Comparison of ENCODE assay signal across 25 cellular contexts in genomic region chr10:21249435-21249834, GRCh38.
DNase-seq lines count a peak whose midpoint lies in the region; ATAC-seq, FAIRE-seq and TF ChIP-seq lines count a peak whose summit lies in the region.
"Had no signal": no experiment of that assay in that cellular context is flagged by ENCODE, and none has a peak within 500 bp of the region (broad histone marks: within the 10 kb centered on the region; RNA-seq: fewer than 3 reads in every experiment).

No MANE protein-coding gene starts in this region.

- H3K36me3 Mint-ChIP-seq in WTC11 = peaks cover 8% of the 10 kb centered on the region
- H3K36me3 Mint-ChIP-seq in activated T-helper 1 cell treated with anti-CD3 and anti-CD28 coated beads, Interleukin-12 subunit alpha, Interleukin-12 subunit beta, Interleukin-2, Interleukin-4 antibody, amounts not matched to agents 30 ng/mL and 10 ng/mL and 1 ng/mL, durations not matched to agents 14 hours and 24 hours and 36 hours (ENCODE audit: low read depth) = no peaks in the 10 kb centered on the region
- H3K36me3 Mint-ChIP-seq: CD4-positive, CD25-positive, alpha-beta regulatory T cell; CD8-positive, alpha-beta T cell had no signal

- POLR2A ChIA-PET in WTC11 (lab: Charles Lee) = no interaction called here

- H3K9me3 ChIP-seq in pancreas = no peaks in the 10 kb centered on the region
- H3K9me3 ChIP-seq: BLaER1 had no signal

- H3K27ac ChIP-seq in pancreas = no peak overlapping the region
- H3K27ac ChIP-seq: 22Rv1, BLaER1, C4-2B, GM23248 had no signal

- peaks cover 8% of the 10 kb centered on the region for H3K9me3 Mint-ChIP-seq in WTC11
- H3K9me3 Mint-ChIP-seq in activated T-helper 1 cell treated with anti-CD3 and anti-CD28 coated beads, Interleukin-12 subunit alpha, Interleukin-12 subunit beta, Interleukin-2, Interleukin-4 antibody, amounts not matched to agents 30 ng/mL and 10 ng/mL and 1 ng/mL, durations not matched to agents 14 hours and 24 hours and 36 hours = no peaks in the 10 kb centered on the region

- TF ChIP-seq CTCF in WTC11 (IDR thresholded peaks at IDR 0.05) (no peak), pancreas (IDR thresholded peaks at IDR 0.05) (no peak)

- 93% methylated on average over 1 of the region's 1 CpG for WGBS in pancreas, 2 donors

- ATAC-seq in WTC11 (no peak), pancreas (no peak), HG02884 (IDR thresholded peaks at IDR 0.05; ENCODE audit: unreplicated experiment) (no peak)
- ATAC-seq: CD8-positive, alpha-beta T cell; GM12878 had no signal

- no peaks in the 10 kb centered on the region for H3K27me3 Mint-ChIP-seq in WTC11 (ENCODE audit: low read depth)
- peaks cover 3% of the 10 kb centered on the region for H3K27me3 Mint-ChIP-seq in activated T-helper 1 cell treated with anti-CD3 and anti-CD28 coated beads, Interleukin-12 subunit alpha, Interleukin-12 subunit beta, Interleukin-2, Interleukin-4 antibody, amounts not matched to agents 30 ng/mL and 10 ng/mL and 1 ng/mL, durations not matched to agents 14 hours and 24 hours and 36 hours (ENCODE audit: insufficient read depth)
- H3K27me3 Mint-ChIP-seq: B cell had no signal

- H3K4me1 ChIP-seq in pancreas = no peaks in the 10 kb centered on the region
- H3K4me1 ChIP-seq: BLaER1, Caco-2 had no signal

- FAIRE-seq in G401.6 (lab: Jason Lieb, UNC) (peak; percentile 94), frontal cortex (lab: Jason Lieb, UNC) (peak; percentile 92), pancreas (lab: Jason Lieb, UNC) (peak; percentile 26)
- FAIRE-seq: A204.1, GM12878, GM19239, H1 had no signal

- H3K27me3 ChIP-seq in pancreas = no peaks in the 10 kb centered on the region
- H3K27me3 ChIP-seq: BLaER1 had no signal

- no peaks in the 10 kb centered on the region for H3K4me1 Mint-ChIP-seq in WTC11
- no peaks in the 10 kb centered on the region for H3K4me1 Mint-ChIP-seq in activated T-helper 1 cell treated with anti-CD3 and anti-CD28 coated beads, Interleukin-12 subunit alpha, Interleukin-12 subunit beta, Interleukin-2, Interleukin-4 antibody, amounts not matched to agents 30 ng/mL and 10 ng/mL and 1 ng/mL, durations not matched to agents 14 hours and 24 hours and 36 hours (ENCODE audit: low read depth)
- H3K4me1 Mint-ChIP-seq: B cell; CD4-positive, CD25-positive, alpha-beta regulatory T cell had no signal

- no peak overlapping the region for H3K4me3 ChIP-seq in pancreas
- H3K4me3 ChIP-seq: BLaER1, GM12878, GM23248 had no signal

- H3K27ac Mint-ChIP-seq in WTC11 = no peak overlapping the region
- H3K27ac Mint-ChIP-seq in activated T-helper 1 cell treated with anti-CD3 and anti-CD28 coated beads, Interleukin-12 subunit alpha, Interleukin-12 subunit beta, Interleukin-2, Interleukin-4 antibody, amounts not matched to agents 30 ng/mL and 10 ng/mL and 1 ng/mL, durations not matched to agents 14 hours and 24 hours and 36 hours = no peak overlapping the region
- H3K27ac Mint-ChIP-seq: B cell; CD4-positive, CD25-positive, alpha-beta regulatory T cell; CD8-positive, alpha-beta T cell had no signal

- no peaks in the 10 kb centered on the region for H3K36me3 ChIP-seq in pancreas
- H3K36me3 ChIP-seq: BLaER1 had no signal

- no peak overlapping the region for H3K4me3 Mint-ChIP-seq in WTC11
- no peak overlapping the region for H3K4me3 Mint-ChIP-seq in activated T-helper 1 cell treated with anti-CD3 and anti-CD28 coated beads, Interleukin-12 subunit alpha, Interleukin-12 subunit beta, Interleukin-2, Interleukin-4 antibody, amounts not matched to agents 30 ng/mL and 10 ng/mL and 1 ng/mL, durations not matched to agents 14 hours and 24 hours and 36 hours
- H3K4me3 Mint-ChIP-seq: B cell; CD4-positive, CD25-positive, alpha-beta regulatory T cell; CD8-positive, alpha-beta T cell had no signal

- intact Hi-C loops in pancreas (cut with DNase I) = no loop called here
- intact Hi-C loops in activated T-helper 1 cell treated with anti-CD3 and anti-CD28 coated beads, Interleukin-12 subunit alpha, Interleukin-12 subunit beta, Interleukin-2, Interleukin-4 antibody, amounts not matched to agents 30 ng/mL and 10 ng/mL and 1 ng/mL, durations not matched to agents 14 hours and 24 hours and 36 hours (cut with micrococcal nuclease) = no loop called here

- DNase-seq in WTC11 (ENCODE audit: low spot score) = no peak
- no peak for DNase-seq in frontal cortex (ENCODE audit: low spot score in 2 of 2)
- no peak for DNase-seq in pancreas
- no peak for DNase-seq in activated CD4-positive, alpha-beta T cell treated with anti-CD3 and anti-CD28 coated beads, Interleukin-2, amount 50 U/mL, for 4 hours
- DNase-seq in NOMO-1 treated with dmso at 0.1 percent for 144 hours (lab: John Stamatoyannopoulos, UW; ENCODE audit: unreplicated experiment) = no peak
- no peak for DNase-seq in activated T-helper 1 cell treated with anti-CD3 and anti-CD28 coated beads, Interleukin-12 subunit alpha, Interleukin-12 subunit beta, Interleukin-2, Interleukin-4 antibody, amounts not matched to agents 30 ng/mL and 10 ng/mL and 1 ng/mL, durations not matched to agents 14 hours and 24 hours and 36 hours (ENCODE audit: low spot score)
- DNase-seq: Caco-2; CD4-positive, CD25-positive, alpha-beta regulatory T cell; CD8-positive, alpha-beta T cell; DMS153; DND-41; GDM1; GM23248; H7; HCEC 1CT had no signal

- CTCF ChIA-PET in WTC11 (lab: Charles Lee) = interaction anchor here (1.2 kb wide), 1 partner anchor 9 kb away, joined by 4 read pairs; no protein-coding TSS in a partner anchor

TF ChIP-seq in WTC11, 78 proteins besides CTCF, POLR2A, EP300 and RAD21:
- TF ChIP-seq HMGA2 (CRISPR knock-in tag; IDR thresholded peaks at IDR 0.05) = peak; percentile 94
- no peak for TF ChIP-seq ARID4B (CRISPR knock-in tag; IDR thresholded peaks at IDR 0.05; ENCODE audit: borderline replicate concordance)
TF ChIP-seq in WTC11: peak in this region for 1.
